Comparison of ENCODE assay signal across 24 cellular contexts in the genomic region with DNA sequence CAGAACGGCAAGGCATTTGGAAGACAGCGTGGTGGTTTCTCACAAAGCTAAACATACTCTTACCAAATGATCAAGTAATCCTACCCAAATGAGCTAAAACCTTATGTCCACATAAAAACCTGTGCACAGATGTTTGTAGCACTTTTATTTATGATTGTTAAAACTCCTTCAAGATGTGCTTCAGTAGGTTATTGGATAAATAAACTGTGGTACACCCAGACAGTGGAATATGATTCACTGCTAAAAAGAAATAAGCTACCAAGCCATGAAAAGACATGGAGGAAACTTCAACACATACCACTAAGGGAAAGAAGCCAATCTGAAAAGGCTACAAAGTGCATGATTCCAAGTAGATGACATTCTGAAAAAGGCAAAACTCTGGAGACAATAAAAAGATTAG.
"Had no signal": no experiment of that assay in that cellular context is flagged by ENCODE, and none has a peak within 500 bp of the region (broad histone marks: within the 10 kb centered on the region; RNA-seq: fewer than 3 reads in every experiment).

No MANE protein-coding gene starts in this region.

- ATAC-seq: activated CD4-positive, CD25-positive, alpha-beta regulatory T cell treated with anti-CD3 and anti-CD28 coated beads, Interleukin-2, amount 50 U/mL, for 24 hours; activated CD8-positive, alpha-beta T cell treated with anti-CD3 and anti-CD28 coated beads for 36 hours; activated T-cell treated with anti-CD3 and anti-CD28 coated beads, Interleukin-2, amount 50 U/mL, for 72 hours had no signal

- H3K27me3 ChIP-seq: MG63, Peyer's patch, SJCRH30 had no signal

- H3K4me1 ChIP-seq: adrenal gland, breast epithelium, Peyer's patch, SJCRH30 had no signal

- H3K36me3 ChIP-seq: adrenal gland, breast epithelium, MG63, Peyer's patch, SJCRH30 had no signal

- H3K27ac ChIP-seq: adrenal gland, breast epithelium, Peyer's patch, RWPE1, SJCRH30 had no signal

- DNase-seq: activated CD4-positive, alpha-beta T cell treated with anti-CD3 and anti-CD28 coated beads for 4 hours; activated CD8-positive, alpha-beta memory T cell treated with anti-CD3 and anti-CD28 coated beads, Interleukin-2, amount 50 U/mL, for 4 hours; activated CD8-positive, alpha-beta T cell treated with anti-CD3 and anti-CD28 coated beads for 36 hours; activated naive CD4-positive, alpha-beta T cell treated with anti-CD3 and anti-CD28 coated beads, Interleukin-2, amount 50 U/mL, for 16 hours; activated naive CD8-positive, alpha-beta T cell treated with anti-CD3 and anti-CD28 coated beads, Interleukin-2, amount 10 ng/mL, durations not matched to agents 7 days and 5 days; activated T-cell treated with anti-CD3 and anti-CD28 coated beads, Interleukin-2, amount 50 U/mL, for 72 hours; adrenal gland; anterior cingulate cortex; caudate nucleus; KG1; MG63; MV-4-11; NCI-H1092 treated with DMSO at 0.1 percent for 48 hours; NCI-H1417 treated with DMSO at 0.1 percent for 48 hours; NCI-H1694; NCI-H2029 treated with DMSO at 0.1 percent for 48 hours; NCI-H345; NCI-H510A; Peyer's patch; Right ventricle myocardium superior; SJCRH30 had no signal

- H3K9me3 ChIP-seq: adrenal gland, breast epithelium, Peyer's patch, SJCRH30 had no signal

- H3K4me3 ChIP-seq: adrenal gland, breast epithelium, MG63, Peyer's patch, SJCRH30 had no signal
